Comparison of ENCODE assay signal across 22 cellular contexts in genomic region chr3:155646554-155647189, GRCh38.
"Had no signal": no experiment of that assay in that cellular context is flagged by ENCODE, and none has a peak within 500 bp of the region (broad histone marks: within the 10 kb centered on the region; RNA-seq: fewer than 3 reads in every experiment).

No MANE protein-coding gene starts in this region.

- H3K4me3 ChIP-seq: colonic mucosa, lower lobe of right lung, smooth muscle cell, thoracic aorta, upper lobe of right lung had no signal

- ATAC-seq: activated CD8-positive, alpha-beta memory T cell treated with anti-CD3 and anti-CD28 coated beads, Interleukin-2, amount 10 ng/mL, durations not matched to agents 7 days and 5 days; stimulated activated effector memory CD8-positive, alpha-beta T cell treated with anti-CD3 and anti-CD28 coated beads, Interleukin-12 subunit alpha, Interleukin-12 subunit beta, amount 100 ng/mL, for 72 hours; T-cell; upper lobe of right lung had no signal

- DNase-seq: activated B cell treated with CpG ODN at 0.5 μM for 24 hours; activated CD4-positive, alpha-beta memory T cell treated with anti-CD3 and anti-CD28 coated beads, Interleukin-2, amount 10 ng/mL, durations not matched to agents 7 days and 5 days; activated CD4-positive, alpha-beta T cell treated with anti-CD3 and anti-CD28 coated beads for 48 hours; activated CD8-positive, alpha-beta memory T cell treated with anti-CD3 and anti-CD28 coated beads, Interleukin-2, amount 10 ng/mL, durations not matched to agents 7 days and 5 days; activated naive CD4-positive, alpha-beta T cell; activated naive CD8-positive, alpha-beta T cell treated with anti-CD3 and anti-CD28 coated beads for 36 hours; amniotic stem cell; central memory CD4-positive, alpha-beta T cell; colonic mucosa; endodermal cell; foreskin fibroblast; hippocampal formation; left cardiac atrium; lower lobe of right lung; occipital lobe; stimulated activated CD4-positive, alpha-beta T cell treated with anti-CD3 and anti-CD28 coated beads, Interleukin-4, amount 100 ng/mL, for 24 hours; T-cell; upper lobe of right lung had no signal

- H3K4me2 ChIP-seq: smooth muscle cell had no signal

- H3K36me3 ChIP-seq: colonic mucosa, lower lobe of right lung, thoracic aorta, upper lobe of right lung had no signal

- H3K9me3 ChIP-seq: colonic mucosa, lower lobe of right lung, thoracic aorta, upper lobe of right lung had no signal

- H3K27ac ChIP-seq: colonic mucosa, epithelial cell of prostate, lower lobe of right lung, thoracic aorta, upper lobe of right lung had no signal

- H3K4me1 ChIP-seq: colonic mucosa, lower lobe of right lung, upper lobe of right lung had no signal

- H3K27me3 ChIP-seq: colonic mucosa, upper lobe of right lung had no signal
